3 cellular contexts compared by ENCODE assay signal in the genomic region with DNA sequence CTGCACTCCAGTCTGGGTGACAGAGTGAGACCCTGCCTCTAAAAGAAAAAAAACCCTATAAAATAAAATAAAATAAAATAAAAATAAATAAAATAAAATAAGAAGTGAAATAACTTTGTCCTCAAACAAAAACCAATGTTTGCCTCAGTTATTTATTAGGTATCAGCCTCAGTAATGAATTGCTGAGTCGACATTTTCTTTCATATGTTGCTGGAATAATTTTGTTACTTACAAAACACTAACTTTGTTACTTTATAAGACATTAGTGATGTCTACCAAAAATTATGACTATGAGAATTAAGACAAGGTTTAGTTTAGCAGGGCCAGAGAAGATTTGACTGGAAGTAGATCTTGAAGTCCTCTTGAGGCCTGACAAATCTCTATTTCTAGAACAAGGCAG.
A peak's percentile ranks its signal among the peaks of the same experiment; 100 is the strongest.
TF ChIP-seq lines count a peak whose summit lies in the region.

No MANE protein-coding gene starts in this region.

TF ChIP-seq in A549, 52 proteins besides CTCF, POLR2A, EP300 and RAD21:
- TF ChIP-seq MAFK (IDR thresholded peaks at IDR 0.05; ENCODE audit: partially characterized antibody) (peak; percentile 90), SREBF2 (IDR thresholded peaks at IDR 0.05) (no peak)
TF ChIP-seq in A549: peak in this region for 1.

TF ChIP-seq in IMR-90, 13 proteins besides CTCF, POLR2A, EP300 and RAD21:
- TF ChIP-seq MAFK (IDR thresholded peaks at IDR 0.05; ENCODE audit: low read depth, low read length) = peak; percentile 99
- TF ChIP-seq, protein P1, sequence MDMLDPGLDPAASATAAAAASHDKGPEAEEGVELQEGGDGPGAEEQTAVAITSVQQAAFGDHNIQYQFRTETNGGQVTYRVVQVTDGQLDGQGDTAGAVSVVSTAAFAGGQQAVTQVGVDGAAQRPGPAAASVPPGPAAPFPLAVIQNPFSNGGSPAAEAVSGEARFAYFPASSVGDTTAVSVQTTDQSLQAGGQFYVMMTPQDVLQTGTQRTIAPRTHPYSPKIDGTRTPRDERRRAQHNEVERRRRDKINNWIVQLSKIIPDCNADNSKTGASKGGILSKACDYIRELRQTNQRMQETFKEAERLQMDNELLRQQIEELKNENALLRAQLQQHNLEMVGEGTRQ (IDR thresholded peaks at IDR 0.05; ENCODE audit: low read depth, low read length) = no peak

TF ChIP-seq in K562, 482 proteins besides CTCF, POLR2A, EP300 and RAD21 (continues in another document):
- TF ChIP-seq ZNF655 (CRISPR knock-in tag; IDR thresholded peaks at IDR 0.05) (no peak), ZNF41 (CRISPR knock-in tag; conservative IDR thresholded peaks at IDR 0.05) (no peak), SNRNP70 (optimal IDR thresholded peaks at IDR 0.05; ENCODE audit: low read depth, low read length) (no peak), TAF1 (IDR thresholded peaks at IDR 0.05; ENCODE audit: control insufficient read depth, extremely low read depth, insufficient read depth, low read length, severe bottlenecking) (no peak), MAFG (tag; conservative IDR thresholded peaks at IDR 0.05) (peak; percentile 73), IFI16 (CRISPR knock-in tag; IDR thresholded peaks at IDR 0.05) (no peak), C11orf30 (IDR thresholded peaks at IDR 0.05; ENCODE audit: low read depth) (peak; percentile 62; the same call in 1 of the 2 replicates), MAFK (IDR thresholded peaks at IDR 0.05; ENCODE audit: low read length) (peak; percentile 93), ETV6 (IDR thresholded peaks at IDR 0.05; ENCODE audit: borderline replicate concordance in 1 of 2, low read depth in 2 of 2, low read length in 1 of 2) (no peak), ETV6 (CRISPR knock-in tag; IDR thresholded peaks at IDR 0.05; ENCODE audit: borderline replicate concordance) (no peak), ATF1 (CRISPR knock-in tag; IDR thresholded peaks at IDR 0.05) (no peak), ATF1 (tag; IDR thresholded peaks at IDR 0.05) (no peak), FIP1L1 (IDR thresholded peaks at IDR 0.05; ENCODE audit: low read depth, low read length, poor library complexity, severe bottlenecking) (no peak), NFRKB (IDR thresholded peaks at IDR 0.05; ENCODE audit: low read depth) (no peak), NR2C1 (IDR thresholded peaks at IDR 0.05) (no peak), NR2C1 (tag; IDR thresholded peaks at IDR 0.05) (no peak), PTBP1 (IDR thresholded peaks at IDR 0.05; ENCODE audit: low read depth, low read length) (no peak), HLTF (IDR thresholded peaks at IDR 0.05) (no peak), PHF21A (IDR thresholded peaks at IDR 0.05; ENCODE audit: borderline replicate concordance, low read depth) (no peak), HBP1 (CRISPR knock-in tag; IDR thresholded peaks at IDR 0.05) (no peak), SNIP1 (IDR thresholded peaks at IDR 0.05; ENCODE audit: low read depth) (no peak), NCOA4 (IDR thresholded peaks at IDR 0.05; ENCODE audit: partially characterized antibody) (no peak), MAFF (IDR thresholded peaks at IDR 0.05; ENCODE audit: low read length) (peak; percentile 89), FOXJ2 (tag; IDR thresholded peaks at IDR 0.05) (no peak), SNAPC5 (CRISPR knock-in tag; IDR thresholded peaks at IDR 0.05) (no peak), ZNF785 (CRISPR knock-in tag; IDR thresholded peaks at IDR 0.05) (no peak), ZNF316 (IDR thresholded peaks at IDR 0.05) (peak; percentile 82), RNF2 (IDR thresholded peaks at IDR 0.05) (no peak), ZNF23 (CRISPR knock-in tag; IDR thresholded peaks at IDR 0.05) (no peak), PHTF2 (CRISPR knock-in tag; IDR thresholded peaks at IDR 0.05) (no peak), TEAD1 (CRISPR knock-in tag; IDR thresholded peaks at IDR 0.05) (no peak), CBX1 (IDR thresholded peaks at IDR 0.05; ENCODE audit: low read depth) (no peak), RCOR1 (IDR thresholded peaks at IDR 0.05; ENCODE audit: borderline replicate concordance in 1 of 2, low read depth in 2 of 2, low read length in 2 of 2) (no peak), ZNF449 (CRISPR knock-in tag; IDR thresholded peaks at IDR 0.05) (no peak)
- TF ChIP-seq, protein P2, sequence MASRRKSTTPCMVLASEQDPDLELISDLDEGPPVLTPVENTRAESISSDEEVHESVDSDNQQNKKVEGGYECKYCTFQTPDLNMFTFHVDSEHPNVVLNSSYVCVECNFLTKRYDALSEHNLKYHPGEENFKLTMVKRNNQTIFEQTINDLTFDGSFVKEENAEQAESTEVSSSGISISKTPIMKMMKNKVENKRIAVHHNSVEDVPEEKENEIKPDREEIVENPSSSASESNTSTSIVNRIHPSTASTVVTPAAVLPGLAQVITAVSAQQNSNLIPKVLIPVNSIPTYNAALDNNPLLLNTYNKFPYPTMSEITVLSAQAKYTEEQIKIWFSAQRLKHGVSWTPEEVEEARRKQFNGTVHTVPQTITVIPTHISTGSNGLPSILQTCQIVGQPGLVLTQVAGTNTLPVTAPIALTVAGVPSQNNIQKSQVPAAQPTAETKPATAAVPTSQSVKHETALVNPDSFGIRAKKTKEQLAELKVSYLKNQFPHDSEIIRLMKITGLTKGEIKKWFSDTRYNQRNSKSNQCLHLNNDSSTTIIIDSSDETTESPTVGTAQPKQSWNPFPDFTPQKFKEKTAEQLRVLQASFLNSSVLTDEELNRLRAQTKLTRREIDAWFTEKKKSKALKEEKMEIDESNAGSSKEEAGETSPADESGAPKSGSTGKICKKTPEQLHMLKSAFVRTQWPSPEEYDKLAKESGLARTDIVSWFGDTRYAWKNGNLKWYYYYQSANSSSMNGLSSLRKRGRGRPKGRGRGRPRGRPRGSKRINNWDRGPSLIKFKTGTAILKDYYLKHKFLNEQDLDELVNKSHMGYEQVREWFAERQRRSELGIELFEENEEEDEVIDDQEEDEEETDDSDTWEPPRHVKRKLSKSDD (conservative IDR thresholded peaks at IDR 0.05; ENCODE audit: low read length) = no peak
- TF ChIP-seq, protein P3, sequence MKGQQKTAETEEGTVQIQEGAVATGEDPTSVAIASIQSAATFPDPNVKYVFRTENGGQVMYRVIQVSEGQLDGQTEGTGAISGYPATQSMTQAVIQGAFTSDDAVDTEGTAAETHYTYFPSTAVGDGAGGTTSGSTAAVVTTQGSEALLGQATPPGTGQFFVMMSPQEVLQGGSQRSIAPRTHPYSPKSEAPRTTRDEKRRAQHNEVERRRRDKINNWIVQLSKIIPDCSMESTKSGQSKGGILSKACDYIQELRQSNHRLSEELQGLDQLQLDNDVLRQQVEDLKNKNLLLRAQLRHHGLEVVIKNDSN (CRISPR knock-in tag; IDR thresholded peaks at IDR 0.05) = no peak
- TF ChIP-seq, protein P4, sequence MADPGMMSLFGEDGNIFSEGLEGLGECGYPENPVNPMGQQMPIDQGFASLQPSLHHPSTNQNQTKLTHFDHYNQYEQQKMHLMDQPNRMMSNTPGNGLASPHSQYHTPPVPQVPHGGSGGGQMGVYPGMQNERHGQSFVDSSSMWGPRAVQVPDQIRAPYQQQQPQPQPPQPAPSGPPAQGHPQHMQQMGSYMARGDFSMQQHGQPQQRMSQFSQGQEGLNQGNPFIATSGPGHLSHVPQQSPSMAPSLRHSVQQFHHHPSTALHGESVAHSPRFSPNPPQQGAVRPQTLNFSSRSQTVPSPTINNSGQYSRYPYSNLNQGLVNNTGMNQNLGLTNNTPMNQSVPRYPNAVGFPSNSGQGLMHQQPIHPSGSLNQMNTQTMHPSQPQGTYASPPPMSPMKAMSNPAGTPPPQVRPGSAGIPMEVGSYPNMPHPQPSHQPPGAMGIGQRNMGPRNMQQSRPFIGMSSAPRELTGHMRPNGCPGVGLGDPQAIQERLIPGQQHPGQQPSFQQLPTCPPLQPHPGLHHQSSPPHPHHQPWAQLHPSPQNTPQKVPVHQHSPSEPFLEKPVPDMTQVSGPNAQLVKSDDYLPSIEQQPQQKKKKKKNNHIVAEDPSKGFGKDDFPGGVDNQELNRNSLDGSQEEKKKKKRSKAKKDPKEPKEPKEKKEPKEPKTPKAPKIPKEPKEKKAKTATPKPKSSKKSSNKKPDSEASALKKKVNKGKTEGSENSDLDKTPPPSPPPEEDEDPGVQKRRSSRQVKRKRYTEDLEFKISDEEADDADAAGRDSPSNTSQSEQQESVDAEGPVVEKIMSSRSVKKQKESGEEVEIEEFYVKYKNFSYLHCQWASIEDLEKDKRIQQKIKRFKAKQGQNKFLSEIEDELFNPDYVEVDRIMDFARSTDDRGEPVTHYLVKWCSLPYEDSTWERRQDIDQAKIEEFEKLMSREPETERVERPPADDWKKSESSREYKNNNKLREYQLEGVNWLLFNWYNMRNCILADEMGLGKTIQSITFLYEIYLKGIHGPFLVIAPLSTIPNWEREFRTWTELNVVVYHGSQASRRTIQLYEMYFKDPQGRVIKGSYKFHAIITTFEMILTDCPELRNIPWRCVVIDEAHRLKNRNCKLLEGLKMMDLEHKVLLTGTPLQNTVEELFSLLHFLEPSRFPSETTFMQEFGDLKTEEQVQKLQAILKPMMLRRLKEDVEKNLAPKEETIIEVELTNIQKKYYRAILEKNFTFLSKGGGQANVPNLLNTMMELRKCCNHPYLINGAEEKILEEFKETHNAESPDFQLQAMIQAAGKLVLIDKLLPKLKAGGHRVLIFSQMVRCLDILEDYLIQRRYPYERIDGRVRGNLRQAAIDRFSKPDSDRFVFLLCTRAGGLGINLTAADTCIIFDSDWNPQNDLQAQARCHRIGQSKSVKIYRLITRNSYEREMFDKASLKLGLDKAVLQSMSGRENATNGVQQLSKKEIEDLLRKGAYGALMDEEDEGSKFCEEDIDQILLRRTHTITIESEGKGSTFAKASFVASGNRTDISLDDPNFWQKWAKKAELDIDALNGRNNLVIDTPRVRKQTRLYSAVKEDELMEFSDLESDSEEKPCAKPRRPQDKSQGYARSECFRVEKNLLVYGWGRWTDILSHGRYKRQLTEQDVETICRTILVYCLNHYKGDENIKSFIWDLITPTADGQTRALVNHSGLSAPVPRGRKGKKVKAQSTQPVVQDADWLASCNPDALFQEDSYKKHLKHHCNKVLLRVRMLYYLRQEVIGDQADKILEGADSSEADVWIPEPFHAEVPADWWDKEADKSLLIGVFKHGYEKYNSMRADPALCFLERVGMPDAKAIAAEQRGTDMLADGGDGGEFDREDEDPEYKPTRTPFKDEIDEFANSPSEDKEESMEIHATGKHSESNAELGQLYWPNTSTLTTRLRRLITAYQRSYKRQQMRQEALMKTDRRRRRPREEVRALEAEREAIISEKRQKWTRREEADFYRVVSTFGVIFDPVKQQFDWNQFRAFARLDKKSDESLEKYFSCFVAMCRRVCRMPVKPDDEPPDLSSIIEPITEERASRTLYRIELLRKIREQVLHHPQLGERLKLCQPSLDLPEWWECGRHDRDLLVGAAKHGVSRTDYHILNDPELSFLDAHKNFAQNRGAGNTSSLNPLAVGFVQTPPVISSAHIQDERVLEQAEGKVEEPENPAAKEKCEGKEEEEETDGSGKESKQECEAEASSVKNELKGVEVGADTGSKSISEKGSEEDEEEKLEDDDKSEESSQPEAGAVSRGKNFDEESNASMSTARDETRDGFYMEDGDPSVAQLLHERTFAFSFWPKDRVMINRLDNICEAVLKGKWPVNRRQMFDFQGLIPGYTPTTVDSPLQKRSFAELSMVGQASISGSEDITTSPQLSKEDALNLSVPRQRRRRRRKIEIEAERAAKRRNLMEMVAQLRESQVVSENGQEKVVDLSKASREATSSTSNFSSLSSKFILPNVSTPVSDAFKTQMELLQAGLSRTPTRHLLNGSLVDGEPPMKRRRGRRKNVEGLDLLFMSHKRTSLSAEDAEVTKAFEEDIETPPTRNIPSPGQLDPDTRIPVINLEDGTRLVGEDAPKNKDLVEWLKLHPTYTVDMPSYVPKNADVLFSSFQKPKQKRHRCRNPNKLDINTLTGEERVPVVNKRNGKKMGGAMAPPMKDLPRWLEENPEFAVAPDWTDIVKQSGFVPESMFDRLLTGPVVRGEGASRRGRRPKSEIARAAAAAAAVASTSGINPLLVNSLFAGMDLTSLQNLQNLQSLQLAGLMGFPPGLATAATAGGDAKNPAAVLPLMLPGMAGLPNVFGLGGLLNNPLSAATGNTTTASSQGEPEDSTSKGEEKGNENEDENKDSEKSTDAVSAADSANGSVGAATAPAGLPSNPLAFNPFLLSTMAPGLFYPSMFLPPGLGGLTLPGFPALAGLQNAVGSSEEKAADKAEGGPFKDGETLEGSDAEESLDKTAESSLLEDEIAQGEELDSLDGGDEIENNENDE (IDR thresholded peaks at IDR 0.05; ENCODE audit: low read depth, low read length) = no peak
- TF ChIP-seq, protein P5, sequence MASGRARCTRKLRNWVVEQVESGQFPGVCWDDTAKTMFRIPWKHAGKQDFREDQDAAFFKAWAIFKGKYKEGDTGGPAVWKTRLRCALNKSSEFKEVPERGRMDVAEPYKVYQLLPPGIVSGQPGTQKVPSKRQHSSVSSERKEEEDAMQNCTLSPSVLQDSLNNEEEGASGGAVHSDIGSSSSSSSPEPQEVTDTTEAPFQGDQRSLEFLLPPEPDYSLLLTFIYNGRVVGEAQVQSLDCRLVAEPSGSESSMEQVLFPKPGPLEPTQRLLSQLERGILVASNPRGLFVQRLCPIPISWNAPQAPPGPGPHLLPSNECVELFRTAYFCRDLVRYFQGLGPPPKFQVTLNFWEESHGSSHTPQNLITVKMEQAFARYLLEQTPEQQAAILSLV (tag; IDR thresholded peaks at IDR 0.05) = no peak
